Comparison of ENCODE assay signal across 11 cellular contexts in the genomic region with DNA sequence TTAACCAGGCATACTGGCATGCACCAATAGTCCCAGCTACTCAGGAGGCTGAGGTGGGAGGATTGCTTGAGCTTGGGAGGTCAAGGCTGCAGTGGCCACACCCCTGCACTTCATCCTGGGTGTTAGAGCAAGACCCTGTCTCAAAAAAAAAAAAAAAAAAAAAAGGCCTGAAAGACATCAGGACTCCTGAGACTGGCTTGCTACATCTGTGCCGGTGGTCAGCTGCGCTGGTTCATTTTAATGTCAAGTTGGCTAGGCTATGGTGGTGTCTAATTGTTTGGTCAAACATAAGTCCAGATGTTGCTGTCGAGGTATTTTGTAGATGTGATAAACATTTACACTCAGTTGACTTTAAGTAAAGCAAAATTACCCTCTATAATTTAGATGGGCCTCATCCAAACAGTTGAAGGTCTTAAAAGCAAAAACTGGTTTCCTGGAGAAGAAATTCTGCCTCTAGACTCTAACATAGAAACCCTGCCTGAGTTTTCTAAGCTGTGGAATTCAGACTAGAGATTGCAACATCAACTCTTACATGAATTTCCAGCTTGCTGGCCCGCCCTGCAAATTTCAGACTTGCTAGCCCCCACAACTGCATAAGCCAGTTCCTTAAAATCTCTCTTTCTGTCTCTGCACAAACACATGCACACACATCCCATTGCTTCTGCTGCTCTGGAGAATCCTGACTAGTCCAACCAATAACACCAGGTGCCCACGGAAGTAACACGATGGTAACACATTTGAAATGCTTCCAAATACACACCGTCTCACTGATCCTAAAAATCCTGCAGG. TPM values are rescaled to one million over a fixed set of nuclear protein-coding genes. Genes with fewer than 3 reads are reported as not detected.
DNase-seq lines count a peak whose midpoint lies in the region; ATAC-seq and TF ChIP-seq lines count a peak whose summit lies in the region.
"Had no signal": no experiment of that assay in that cellular context is flagged by ENCODE, and none has a peak within 500 bp of the region (broad histone marks: within the 10 kb centered on the region; RNA-seq: fewer than 3 reads in every experiment).

No MANE protein-coding gene starts in this region.

- no peaks in the 10 kb centered on the region for H3K27me3 Mint-ChIP-seq in Caco-2 (ENCODE audit: insufficient read depth, unreplicated experiment)
- H3K27me3 Mint-ChIP-seq: T-cell had no signal

- no TSS peak for BruUV-seq in Caco-2 (replicated peaks; lab: Mats Ljungman, UMichigan)

- peaks cover 79% of the 10 kb centered on the region for H3K36me3 Mint-ChIP-seq in Caco-2 (ENCODE audit: insufficient read depth, unreplicated experiment)
- H3K36me3 Mint-ChIP-seq: activated naive CD8-positive, alpha-beta T cell treated with anti-CD3 and anti-CD28 coated beads, Interleukin-2, amount 10 ng/mL, durations not matched to agents 7 days and 5 days; T-cell had no signal

- no peak for ATAC-seq in HG03565 (IDR thresholded peaks at IDR 0.05; ENCODE audit: unreplicated experiment)
- no peak for ATAC-seq in GM19397 (IDR thresholded peaks at IDR 0.05; ENCODE audit: unreplicated experiment)
- ATAC-seq: left colon had no signal

- H3K36me3 ChIP-seq in Caco-2 (ENCODE audit: control insufficient read depth, insufficient read depth, low read length) (peaks cover 3% of the 10 kb centered on the region; the same call in 1 of the 2 replicates), SJSA1 (peaks cover 39% of the 10 kb centered on the region)

- H3K27me3 ChIP-seq in Caco-2 (replicated peaks; ENCODE audit: control insufficient read depth, insufficient read depth, low read length) (no peaks in the 10 kb centered on the region), SJSA1 (replicated peaks) (no peaks in the 10 kb centered on the region)

- H3K4me1 Mint-ChIP-seq in Caco-2 (ENCODE audit: low read depth, unreplicated experiment), result peaks cover 49% of the 10 kb centered on the region

- peak overlapping the region; percentile 97 for H3K27ac Mint-ChIP-seq in Caco-2 (ENCODE audit: unreplicated experiment)
- H3K27ac Mint-ChIP-seq: activated naive CD8-positive, alpha-beta T cell treated with anti-CD3 and anti-CD28 coated beads, Interleukin-2, amount 10 ng/mL, durations not matched to agents 7 days and 5 days had no signal

- POLR2A ChIA-PET in Caco-2 (lab: Charles Lee), result interaction anchor here (0.8 to 1.2 kb wide), 3 partner anchors 18 to 27 kb away, joined by 3 to 5 read pairs (median 4); no protein-coding TSS in a partner anchor

- intact Hi-C loops in Caco-2 (cut with micrococcal nuclease; ENCODE audit: unreplicated experiment), result no loop called here
- intact Hi-C loops in posterior vena cava (cut with DNase I), result no loop called here

- no peak overlapping the region for H3K4me3 Mint-ChIP-seq in Caco-2 (ENCODE audit: unreplicated experiment)
- H3K4me3 Mint-ChIP-seq: activated naive CD8-positive, alpha-beta T cell treated with anti-CD3 and anti-CD28 coated beads, Interleukin-2, amount 10 ng/mL, durations not matched to agents 7 days and 5 days; T-cell had no signal

- DNase-seq in Caco-2 (peak in 1 of 2 experiments; percentile 39), SJSA1 (ENCODE audit: low read depth in 1 of 2, low spot score in 2 of 2) (no peak), fibroblast of peridontal ligament (ENCODE audit: extremely low read depth) (peak; percentile 89), posterior vena cava (ENCODE audit: low spot score) (peak; percentile 83), glomerular visceral epithelial cell (ENCODE audit: extremely low spot score) (no peak)
- no peak for DNase-seq in activated CD4-positive, alpha-beta T cell treated with anti-CD3 and anti-CD28 coated beads, Interleukin-2, amount 50 U/mL, for 1 hour
- DNase-seq: activated naive CD8-positive, alpha-beta T cell treated with anti-CD3 and anti-CD28 coated beads, Interleukin-2, amount 10 ng/mL, durations not matched to agents 7 days and 5 days; left colon had no signal

- CTCF ChIA-PET in Caco-2 (lab: Charles Lee), result interaction anchor here (0.9 kb wide), 2 partner anchors 18 to 88 kb away, joined by 3 to 5 read pairs; partner anchors contain the start of gene MYOF

- H3K4me1 ChIP-seq in Caco-2, result peaks cover 72% of the 10 kb centered on the region
- peaks cover 98% of the 10 kb centered on the region for H3K4me1 ChIP-seq in SJSA1 (replicated peaks)

- H3K4me3 ChIP-seq in Caco-2 (ENCODE audit: low read depth, low read length) (no peak overlapping the region), SJSA1 (no peak overlapping the region)

- no peak for TF ChIP-seq CTCF in Caco-2 (IDR thresholded peaks at IDR 0.05; ENCODE audit: insufficient read depth in 1 of 2, low read depth in 1 of 2, low read length in 1 of 2, severe bottlenecking in 1 of 2, unreplicated experiment in 1 of 2)

- no peaks in the 10 kb centered on the region for H3K9me3 ChIP-seq in Caco-2
- H3K9me3 ChIP-seq in SJSA1 (replicated peaks), result no peaks in the 10 kb centered on the region

- peak overlapping the region; percentile 96; the same call in 1 of the 2 replicates for H3K27ac ChIP-seq in SJSA1

- no peaks in the 10 kb centered on the region for H3K9me3 Mint-ChIP-seq in Caco-2 (ENCODE audit: unreplicated experiment)
- H3K9me3 Mint-ChIP-seq: activated naive CD8-positive, alpha-beta T cell treated with anti-CD3 and anti-CD28 coated beads, Interleukin-2, amount 10 ng/mL, durations not matched to agents 7 days and 5 days; T-cell had no signal

RNA-seq across cellular contexts. Expression of gene MYOF, which starts 18.2 kb away (rescaled TPM):
- total RNA-seq in Caco-2 (2022), result 148 and 176 TPM in 2 replicates
- 198 and 300 TPM in 2 replicates for total RNA-seq in SJSA1 (2014; rRNA removed; shearing (Covaris generic))
- 100 to 1,000 TPM; 182 to 227 TPM for total RNA-seq in posterior vena cava

RNA-seq across cellular contexts. Expression of gene CEP55, which starts 32.5 kb away (rescaled TPM):
- total RNA-seq in Caco-2 (2022), result 64.5 and 65.3 TPM in 2 replicates
- total RNA-seq in SJSA1 (2014; rRNA removed; shearing (Covaris generic)), result 149 and 198 TPM in 2 replicates
- total RNA-seq in posterior vena cava, result 1 to 10 TPM in 1 of 2 donors, under 1 TPM in 1; 0.48 to 1.1 TPM

Comparison
In these comparisons a context has a peak if more than half of its experiments do, and no peak if none do; other contexts are left out.
1. DNase-seq: peak in fibroblast of peridontal ligament (single experiment) and posterior vena cava (single experiment); none in SJSA1 (0 of 2), glomerular visceral epithelial cell (single experiment) and activated CD4-positive, alpha-beta T cell treated with anti-CD3 and anti-CD28 coated beads, Interleukin-2, amount 50 U/mL, for 1 hour (single experiment).
2. RNA of gene CEP55, which starts 32.5 kb away (total RNA-seq): 149 to 198 TPM in SJSA1 and 64.5 to 65.3 TPM in Caco-2; 0.48 to 1.1 TPM in posterior vena cava; every median in the first group is over 10 times any median in the second.